ENCODE assay signal across 1 cellular context in the genomic region with DNA sequence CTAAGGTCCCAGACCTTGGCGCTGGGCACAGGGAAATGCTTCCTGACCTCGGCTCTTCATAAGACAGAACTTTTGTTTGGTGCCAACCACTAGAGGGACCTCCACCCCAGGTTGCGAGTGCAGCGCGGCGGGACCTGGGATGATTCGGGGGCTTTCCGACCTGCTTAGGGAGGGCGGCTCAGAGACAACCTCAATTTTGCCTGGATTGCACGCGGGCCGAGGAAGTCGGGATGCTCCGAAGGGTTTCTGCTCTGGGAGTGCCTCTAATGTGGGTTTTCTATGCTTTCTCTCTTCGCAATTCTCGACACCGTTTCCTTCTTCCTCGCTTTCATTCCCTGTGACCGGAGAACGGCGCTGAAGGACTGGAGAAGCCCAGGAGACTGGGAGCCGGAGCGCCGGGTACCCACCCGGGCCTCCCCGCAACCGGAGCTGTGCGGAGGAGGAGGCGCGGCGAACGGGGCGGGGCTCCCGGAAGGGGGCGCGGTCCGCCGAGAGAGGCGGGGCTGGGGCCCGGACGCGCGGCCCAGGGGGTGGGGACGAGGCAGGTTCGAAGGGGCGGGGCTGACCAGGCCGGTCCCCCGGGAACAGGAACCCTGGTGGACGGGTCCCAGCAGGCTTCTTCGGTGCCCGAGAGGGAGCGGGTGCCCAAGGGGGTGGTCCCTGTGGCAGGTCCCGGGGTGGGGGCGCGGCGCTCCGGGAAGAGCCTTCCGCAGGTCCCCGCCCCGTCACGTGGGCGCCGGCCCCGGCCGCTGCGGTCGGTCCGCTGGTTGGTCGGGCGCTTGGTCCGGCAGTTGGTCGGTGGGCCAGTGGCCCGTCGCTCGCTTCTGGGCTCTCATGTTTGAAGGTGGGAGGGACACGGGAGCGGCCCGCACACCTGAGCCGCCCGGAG.
TF ChIP-seq lines count a peak whose summit lies in the region.

A gene (plus strand): TSS at position 790 of the 889 bp plus-strand sequence. CDS start 35,477 bp downstream, outside the sequence.

TF ChIP-seq in GM12878, 131 proteins besides CTCF, POLR2A, EP300 and RAD21 (continued from another document):
- 0 out of 2 replicates have a peak, but pooled peaks have one; percentile 24 for TF ChIP-seq TCF3 (IDR thresholded peaks at IDR 0.05; ENCODE audit: borderline replicate concordance, insufficient read depth, low read depth, low read length)
- TF ChIP-seq GABPA (IDR thresholded peaks at IDR 0.05; ENCODE audit: low read depth) = no peak
- peak; percentile 61 for TF ChIP-seq RUNX3 (IDR thresholded peaks at IDR 0.05; ENCODE audit: low read length)
- TF ChIP-seq, protein P1, sequence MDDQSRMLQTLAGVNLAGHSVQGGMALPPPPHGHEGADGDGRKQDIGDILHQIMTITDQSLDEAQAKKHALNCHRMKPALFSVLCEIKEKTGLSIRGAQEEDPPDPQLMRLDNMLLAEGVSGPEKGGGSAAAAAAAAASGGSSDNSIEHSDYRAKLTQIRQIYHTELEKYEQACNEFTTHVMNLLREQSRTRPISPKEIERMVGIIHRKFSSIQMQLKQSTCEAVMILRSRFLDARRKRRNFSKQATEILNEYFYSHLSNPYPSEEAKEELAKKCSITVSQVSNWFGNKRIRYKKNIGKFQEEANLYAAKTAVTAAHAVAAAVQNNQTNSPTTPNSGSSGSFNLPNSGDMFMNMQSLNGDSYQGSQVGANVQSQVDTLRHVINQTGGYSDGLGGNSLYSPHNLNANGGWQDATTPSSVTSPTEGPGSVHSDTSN (IDR thresholded peaks at IDR 0.05; ENCODE audit: insufficient replicate concordance, low read depth, low read length) = peak; percentile 5
